Comparison of ENCODE assay signal across 10 cellular contexts in genomic region chr2:68287580-68288441, GRCh38. TPM values are rescaled to one million over a fixed set of nuclear protein-coding genes. Genes with fewer than 3 reads are reported as not detected.
DNase-seq lines count a peak whose midpoint lies in the region; ATAC-seq and TF ChIP-seq lines count a peak whose summit lies in the region.
"Had no signal": no experiment of that assay in that cellular context is flagged by ENCODE, and none has a peak within 500 bp of the region (broad histone marks: within the 10 kb centered on the region; RNA-seq: fewer than 3 reads in every experiment).

No MANE protein-coding gene starts in this region.

- no peaks in the 10 kb centered on the region for H4K20me1 ChIP-seq in GM23248 (ENCODE audit: insufficient read depth)

- no peaks in the 10 kb centered on the region for H3K9me2 ChIP-seq in GM23248 (ENCODE audit: insufficient read depth)

- H3K36me3 ChIP-seq in GM23248 (ENCODE audit: low read depth) (no peaks in the 10 kb centered on the region), HAP-1 (replicated peaks) (no peaks in the 10 kb centered on the region), MG63 (no peaks in the 10 kb centered on the region)

- 17% methylated on average over 10 of the region's 10 CpGs for WGBS in GM23248 (ENCODE audit: low coverage in 1 of 2, low lambda C conversion rate in 2 of 2, missing lambda C conversion rate in 2 of 2), 2 experiments
- 33% methylated on average over 10 of the region's 10 CpGs for WGBS in right cardiac atrium

- H3K9me3 ChIP-seq in GM23248 (ENCODE audit: low read depth) (no peaks in the 10 kb centered on the region), right cardiac atrium (ENCODE audit: control insufficient read depth, low read length) (no peaks in the 10 kb centered on the region), HAP-1 (no peaks in the 10 kb centered on the region), MG63 (no peaks in the 10 kb centered on the region)

- H3K9ac ChIP-seq in GM23248 = no peak overlapping the region
- H3K9ac ChIP-seq: KMS-11 had no signal

- intact Hi-C loops in right cardiac atrium (cut with DNase I) = loop anchor here in 2 of 4 donors (10.0 kb wide), 2 partner anchors 93 to 163 kb away; no protein-coding TSS in a partner anchor

- H3K27me3 ChIP-seq in GM23248 (replicated peaks; ENCODE audit: insufficient read depth) (no peaks in the 10 kb centered on the region), right cardiac atrium (ENCODE audit: control insufficient read depth, insufficient read depth) (no peaks in the 10 kb centered on the region), HAP-1 (ENCODE audit: low read depth) (peaks cover 3% of the 10 kb centered on the region), MG63 (no peaks in the 10 kb centered on the region; the same call in 1 of the 2 replicates)

- H3K4me3 ChIP-seq in GM23248 (no peak overlapping the region), right cardiac atrium (ENCODE audit: low read length) (no peak overlapping the region), retinal pigment epithelial cell (ENCODE audit: low read length) (no peak overlapping the region), HAP-1 (no peak overlapping the region), MG63 (no peak overlapping the region)

- H3K4me2 ChIP-seq in GM23248 (ENCODE audit: unreplicated experiment) = peak overlapping the region; percentile 22
- H3K4me2 ChIP-seq: KMS-11 had no signal

- in situ Hi-C loops in GM23248 (cut with MboI) = no loop called here
- in situ Hi-C loops in HAP-1 (cut with MboI; ENCODE audit: low sequenced_read_pairs) = loop anchor here (25.0 kb wide), 1 partner anchor 101 kb away; no protein-coding TSS in a partner anchor

- no peaks in the 10 kb centered on the region for H3K79me2 ChIP-seq in GM23248 (ENCODE audit: insufficient read depth)

- H3K27ac ChIP-seq in GM23248 = no peak overlapping the region
- H3K27ac ChIP-seq in right cardiac atrium (ENCODE audit: low read length) = no peak overlapping the region
- H3K27ac ChIP-seq: KMS-11 had no signal

- no peak for TF ChIP-seq CTCF in retinal pigment epithelial cell (conservative IDR thresholded peaks at IDR 0.05; ENCODE audit: low read depth, low read length)

- H2AFZ ChIP-seq in GM23248 = peak overlapping the region; percentile 16; the same call in 1 of the 2 replicates

- ATAC-seq in right cardiac atrium (peak; percentile 68), HG03378 (IDR thresholded peaks at IDR 0.05; ENCODE audit: unreplicated experiment) (no peak)

- H3K4me1 ChIP-seq in GM23248 (ENCODE audit: insufficient read depth) = peaks cover 22% of the 10 kb centered on the region
- H3K4me1 ChIP-seq in right cardiac atrium (ENCODE audit: control insufficient read depth, insufficient read depth, low read length) = peaks cover 4% of the 10 kb centered on the region
- no peaks in the 10 kb centered on the region; the same call in 1 of the 2 replicates for H3K4me1 ChIP-seq in HAP-1

- DNase-seq in GM23248 = peak; percentile 90
- DNase-seq in amniotic epithelial cell (ENCODE audit: low read depth) = peak; percentile 57
- DNase-seq in right cardiac atrium = peak; percentile 28 to 70 (median 70)
- DNase-seq in retinal pigment epithelial cell (ENCODE audit: low read depth) = peak; percentile 42
- no peak for DNase-seq in stimulated activated CD4-positive, alpha-beta T cell treated with anti-CD3 and anti-CD28 coated beads, Interleukin-2, amount 100 ng/mL, for 24 hours
- DNase-seq in HAP-1 (ENCODE audit: low spot score in 2 of 2) = no peak
- no peak for DNase-seq in MG63

- peaks cover 24% of the 10 kb centered on the region for H3F3A ChIP-seq in GM23248 (ENCODE audit: insufficient read depth)

RNA-seq across cellular contexts. Expression of gene CNRIP1, which starts 31.9 kb away (rescaled TPM):
- total RNA-seq in GM23248 (2014; rRNA removed; shearing (Covaris generic)) = 21.8 and 37.7 TPM in 2 replicates
- polyA plus RNA-seq in GM23248 (2016; fragmentation: Nextera tagmentation; extraction: Ambion mirVana) (38.7 and 41.5 TPM in 2 replicates), right cardiac atrium (16.8 TPM)
- total RNA-seq in right cardiac atrium = 10 to 100 TPM; 16.9 to 24.1 (median 20.0) TPM
- total RNA-seq in MG63 (2014; rRNA removed; shearing (Covaris generic); ENCODE audit: low replicate concordance) = 28.5 and 33.4 TPM in 2 replicates
- total RNA-seq: T-helper 2 cell treated with Interferon-gamma antibody and Interleukin-4, amounts not matched to agents 100 ng/mL and 5 ng/mL, for 36 hours had no signal

RNA-seq across cellular contexts. Expression of gene PPP3R1, which starts 35.5 kb away (rescaled TPM):
- 17.7 and 19.0 TPM in 2 replicates for total RNA-seq in GM23248 (2014; rRNA removed; shearing (Covaris generic))
- polyA plus RNA-seq in GM23248 (2016; fragmentation: Nextera tagmentation; extraction: Ambion mirVana) = 3.8 and 4.0 TPM in 2 replicates
- 10 to 100 TPM; 37.9 to 46.2 (median 42.9) TPM for total RNA-seq in right cardiac atrium
- 21.4 TPM for polyA plus RNA-seq in right cardiac atrium
- 34.3 and 47.5 TPM in 2 replicates for total RNA-seq in MG63 (2014; rRNA removed; shearing (Covaris generic); ENCODE audit: low replicate concordance)

Comparison
In these comparisons a context has a peak if more than half of its experiments do, and no peak if none do; other contexts are left out.
1. DNase-seq: peak in GM23248 (single experiment), amniotic epithelial cell (single experiment), right cardiac atrium (3 of 3) and retinal pigment epithelial cell (single experiment); none in stimulated activated CD4-positive, alpha-beta T cell treated with anti-CD3 and anti-CD28 coated beads, Interleukin-2, amount 100 ng/mL, for 24 hours (0 of 2), HAP-1 (0 of 2) and MG63 (single experiment).